In the genomic region with DNA sequence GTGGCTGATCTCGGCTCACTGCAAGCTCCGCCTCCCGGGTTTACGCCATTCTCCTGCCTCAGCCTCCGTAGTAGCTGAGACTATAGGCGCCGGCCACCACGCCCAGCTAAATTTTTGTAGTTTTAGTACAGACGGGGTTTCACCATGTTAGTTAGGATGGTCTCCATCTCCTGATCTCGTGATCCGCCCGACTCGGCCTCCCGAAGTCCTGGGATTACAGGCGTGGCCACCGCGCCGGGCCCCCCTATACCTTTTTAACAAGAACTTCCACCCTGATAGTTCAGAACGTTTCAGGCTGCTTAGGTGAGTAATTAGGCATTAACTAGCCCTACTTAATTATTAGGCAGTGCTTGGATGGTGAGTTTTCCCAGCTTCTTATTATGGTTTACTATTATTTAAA, we compare ENCODE assay signal across 30 cellular contexts.
"Had no signal": no experiment of that assay in that cellular context is flagged by ENCODE, and none has a peak within 500 bp of the region (broad histone marks: within the 10 kb centered on the region; RNA-seq: fewer than 3 reads in every experiment).

No MANE protein-coding gene starts in this region.

- H3K4me3 ChIP-seq: ascending aorta, cardiac muscle cell had no signal

- H3K36me3 ChIP-seq: ascending aorta, cardiac muscle cell, WERI-Rb-1 had no signal

- ATAC-seq: activated CD4-positive, alpha-beta T cell treated with anti-CD3 and anti-CD28 coated beads for 36 hours; activated CD4-positive, CD25-positive, alpha-beta regulatory T cell treated with anti-CD3 and anti-CD28 coated beads, Interleukin-2, amount 50 U/mL, for 24 hours; activated CD8-positive, alpha-beta memory T cell treated with anti-CD3 and anti-CD28 coated beads, Interleukin-2, amount 10 ng/mL, durations not matched to agents 7 days and 5 days; activated CD8-positive, alpha-beta T cell treated with anti-CD3 and anti-CD28 coated beads, Interleukin-2, amount 10 ng/mL, durations not matched to agents 7 days and 5 days; activated naive CD8-positive, alpha-beta T cell treated with anti-CD3 and anti-CD28 coated beads, Interleukin-2, amount 50 U/mL, for 24 hours; WTC11 had no signal

- H3K27ac ChIP-seq: ascending aorta, cardiac muscle cell, WERI-Rb-1 had no signal

- H3K9me3 ChIP-seq: ascending aorta had no signal

- DNase-seq: activated CD4-positive, alpha-beta memory T cell treated with anti-CD3 and anti-CD28 coated beads, Interleukin-2, amount 10 ng/mL, durations not matched to agents 7 days and 5 days; activated CD4-positive, alpha-beta T cell treated with anti-CD3 and anti-CD28 coated beads for 1 hour; activated CD4-positive, alpha-beta T cell treated with anti-CD3 and anti-CD28 coated beads for 36 hours; activated CD4-positive, alpha-beta T cell treated with anti-CD3 and anti-CD28 coated beads for 48 hours; activated CD4-positive, alpha-beta T cell treated with anti-CD3 and anti-CD28 coated beads, Interleukin-2, amount 10 ng/mL, durations not matched to agents 7 days and 5 days; activated CD4-positive, alpha-beta T cell treated with anti-CD3 and anti-CD28 coated beads, Interleukin-2, amount 50 U/mL, for 48 hours; activated CD4-positive, CD25-positive, alpha-beta regulatory T cell; activated CD8-positive, alpha-beta memory T cell treated with anti-CD3 and anti-CD28 coated beads for 24 hours; activated CD8-positive, alpha-beta memory T cell treated with anti-CD3 and anti-CD28 coated beads, Interleukin-2, amount 10 ng/mL, durations not matched to agents 7 days and 5 days; activated CD8-positive, alpha-beta memory T cell treated with anti-CD3 and anti-CD28 coated beads, Interleukin-2, amount 50 U/mL, for 48 hours; activated CD8-positive, alpha-beta T cell treated with anti-CD3 and anti-CD28 coated beads, Interleukin-2, amount 10 ng/mL, durations not matched to agents 7 days and 5 days; activated effector memory CD4-positive, alpha-beta T cell treated with Interleukin-2 at 50 U/mL for 16 hours; activated gamma-delta T cell; activated naive CD4-positive, alpha-beta T cell treated with anti-CD3 and anti-CD28 coated beads, Interleukin-2, amount 10 ng/mL, durations not matched to agents 7 days and 5 days; activated naive CD4-positive, alpha-beta T cell treated with Interleukin-2 at 50 U/mL for 16 hours; activated naive CD8-positive, alpha-beta T cell treated with anti-CD3 and anti-CD28 coated beads, Interleukin-2, amount 10 ng/mL, durations not matched to agents 7 days and 5 days; activated naive CD8-positive, alpha-beta T cell treated with anti-CD3 and anti-CD28 coated beads, Interleukin-2, amount 50 U/mL, for 24 hours; activated T-cell treated with anti-CD3 and anti-CD28 coated beads, Interleukin-2, amount 50 U/mL, for 24 hours; activated T-cell treated with anti-CD3 and anti-CD28 coated beads, Interleukin-2, amount 50 U/mL, for 48 hours; amygdala; anterior cingulate cortex; caudate nucleus; cerebellar nuclear complex; T-helper 2 cell; T-helper 9 cell; WERI-Rb-1 had no signal

- H3K4me1 ChIP-seq: ascending aorta had no signal

- H3K27me3 ChIP-seq: ascending aorta, cardiac muscle cell had no signal
